ENCODE assay signal across 22 cellular contexts in genomic region chr9:27085456-27085855, GRCh38. TPM values are rescaled to one million over a fixed set of nuclear protein-coding genes. Genes with fewer than 3 reads are reported as not detected.
DNase-seq lines count a peak whose midpoint lies in the region; ATAC-seq, FAIRE-seq and TF ChIP-seq lines count a peak whose summit lies in the region.
"Had no signal": no experiment of that assay in that cellular context is flagged by ENCODE, and none has a peak within 500 bp of the region (broad histone marks: within the 10 kb centered on the region; RNA-seq: fewer than 3 reads in every experiment).

No MANE protein-coding gene starts in this region.

- no peak overlapping the region for H3K9ac ChIP-seq in smooth muscle cell (ENCODE audit: low read depth)
- H3K9ac ChIP-seq: KMS-11 had no signal

- no peak overlapping the region for H3K4me3 ChIP-seq in fibroblast of pulmonary artery (replicated peaks; ENCODE audit: low read depth, low read length)
- no peak overlapping the region for H3K4me3 ChIP-seq in smooth muscle cell

- TF ChIP-seq CTCF in fibroblast of pulmonary artery (IDR thresholded peaks at IDR 0.05; ENCODE audit: low read length, missing control alignments) (no peak), smooth muscle cell (IDR thresholded peaks at IDR 0.05; ENCODE audit: borderline replicate concordance, insufficient read depth, poor library complexity, severe bottlenecking) (no peak)

- no peaks in the 10 kb centered on the region for H3K27me3 ChIP-seq in smooth muscle cell (ENCODE audit: low read depth)

- H4K20me1 ChIP-seq in smooth muscle cell (ENCODE audit: low read depth) = no peaks in the 10 kb centered on the region

- peak overlapping the region; percentile 98 for H3K27ac ChIP-seq in smooth muscle cell (ENCODE audit: low read depth)
- H3K27ac ChIP-seq: C4-2B, HL-60, KMS-11 had no signal

- no peaks in the 10 kb centered on the region for H3K36me3 ChIP-seq in smooth muscle cell (ENCODE audit: low read depth)

- H3K4me2 ChIP-seq in smooth muscle cell = peak overlapping the region; percentile 53
- H3K4me2 ChIP-seq: KMS-11 had no signal

- peaks cover 7% of the 10 kb centered on the region for H3K4me1 ChIP-seq in smooth muscle cell (ENCODE audit: low read depth)

- DNase-seq in OCI-M1 (lab: John Stamatoyannopoulos, UW) = peak; percentile 62
- DNase-seq in amniotic epithelial cell (ENCODE audit: low read depth) = peak; percentile 33
- peak; percentile 22 for DNase-seq in fibroblast of pulmonary artery (ENCODE audit: low read depth)
- DNase-seq in smooth muscle cell (lab: John Stamatoyannopoulos, UW; ENCODE audit: unreplicated experiment) = no peak
- no peak for DNase-seq in NCI-H524 (lab: John Stamatoyannopoulos, UW)
- no peak for DNase-seq in NCI-H2227 (lab: John Stamatoyannopoulos, UW; ENCODE audit: unreplicated experiment)
- DNase-seq in frontal cortex (ENCODE audit: low spot score in 2 of 2) = no peak
- DNase-seq: CD8-positive, alpha-beta memory T cell; GDM1; H9; NCI-H1105 treated with DMSO at 0.1 percent for 48 hours; NCI-H2029 treated with DMSO at 0.1 percent for 48 hours; NCI-H345; NCI-H524 treated with DMSO at 0.1 percent for 48 hours; Right ventricle myocardium superior had no signal

- H3K79me2 ChIP-seq in smooth muscle cell (ENCODE audit: low read depth) = no peaks in the 10 kb centered on the region

- peak overlapping the region; percentile 18 for H2AFZ ChIP-seq in smooth muscle cell (ENCODE audit: low read depth)

- FAIRE-seq in frontal cortex (lab: Jason Lieb, UNC) = no peak
- FAIRE-seq: A204.1, HepG2 had no signal

- peaks cover 31% of the 10 kb centered on the region for H3F3A ChIP-seq in smooth muscle cell (ENCODE audit: low read depth)

- ATAC-seq in GM18502 (IDR thresholded peaks at IDR 0.05; ENCODE audit: poor library complexity, unreplicated experiment) = no peak
- ATAC-seq: HepG2 had no signal

- no peaks in the 10 kb centered on the region for H3K9me3 ChIP-seq in smooth muscle cell (replicated peaks; ENCODE audit: low read depth)

- WGBS in smooth muscle cell (ENCODE audit: low lambda C conversion rate) = 45% methylated on average over 5 of the region's 5 CpGs

RNA-seq across cellular contexts. Expression of gene TEK, which starts 23.6 kb away (rescaled TPM):
- total RNA-seq in smooth muscle cell = 58.9 and 81.2 TPM in 2 replicates
- polyA plus RNA-seq in smooth muscle cell = 23.6 and 36.0 TPM in 2 replicates
- total RNA-seq in frontal cortex = 6.9 TPM
- total RNA-seq: CD8-positive, alpha-beta memory T cell; HepG2; OCI-LY7 had no signal
- polyA plus RNA-seq: CD8-positive, alpha-beta memory T cell; HepG2 had no signal

Comparison
In these comparisons a context has a peak if more than half of its experiments do, and no peak if none do; other contexts are left out.
1. DNase-seq: peak in OCI-M1 (single experiment), amniotic epithelial cell (single experiment) and fibroblast of pulmonary artery (single experiment); none in smooth muscle cell (single experiment), NCI-H524 (0 of 2), NCI-H2227 (single experiment) and frontal cortex (0 of 2).